Comparison of ENCODE assay signal across 8 cellular contexts in genomic region chr15:40081691-40082194, GRCh38. TPM values are rescaled to one million over a fixed set of nuclear protein-coding genes. Genes with fewer than 3 reads are reported as not detected.
A peak's percentile ranks its signal among the peaks of the same experiment; 100 is the strongest.
DNase-seq lines count a peak whose midpoint lies in the region; ATAC-seq, FAIRE-seq and TF ChIP-seq lines count a peak whose summit lies in the region.

No MANE protein-coding gene starts in this region.

- H3K4me1 Mint-ChIP-seq in nephron, result peaks cover 66% of the 10 kb centered on the region

- peaks cover 4% of the 10 kb centered on the region for H3K27me3 Mint-ChIP-seq in nephron (ENCODE audit: low read depth)

- DNase-seq in AG20443 (ENCODE audit: low spot score), result peak; percentile 71
- peak; percentile 68 to 71 for DNase-seq in frontal cortex (ENCODE audit: low spot score in 2 of 2)
- no peak for DNase-seq in stimulated activated CD4-positive, alpha-beta T cell treated with anti-CD3 and anti-CD28 coated beads, Interleukin-2, amount 100 ng/mL, for 24 hours
- DNase-seq in activated gamma-delta T cell treated with Interleukin-2 at 50 U/mL for 16 hours, result no peak
- no peak for DNase-seq in NCI-H1694 treated with DMSO at 0.1 percent for 48 hours (lab: John Stamatoyannopoulos, UW)

- H3K36me3 Mint-ChIP-seq in nephron (ENCODE audit: low read depth), result no peaks in the 10 kb centered on the region

- TF ChIP-seq CTCF in WI38 (IDR thresholded peaks at IDR 0.05; ENCODE audit: low read depth, low read length), result no peak
- peak in 1 of 3 experiments; percentile 20 for TF ChIP-seq CTCF in nephron (IDR thresholded peaks at IDR 0.05; ENCODE audit: unreplicated experiment in 3 of 3)

- peak overlapping the region; percentile 96 to 97 (median 97) for H3K27ac Mint-ChIP-seq in nephron

- ATAC-seq in HG02678 (IDR thresholded peaks at IDR 0.05; ENCODE audit: unreplicated experiment), result peak; percentile 49

- no peaks in the 10 kb centered on the region for H3K9me3 Mint-ChIP-seq in nephron

- H3K4me3 Mint-ChIP-seq in nephron, result peak overlapping the region; percentile 68 to 74 (median 68)

- H3K4me3 ChIP-seq in WI38 (ENCODE audit: low read depth, low read length), result peak overlapping the region; percentile 46

- no peak for FAIRE-seq in frontal cortex (lab: Jason Lieb, UNC)

RNA-seq across cellular contexts. Expression of gene BMF, which starts 26.9 kb away (rescaled TPM):
- 2.9 TPM for total RNA-seq in frontal cortex

RNA-seq across cellular contexts. Expression of gene SRP14, which starts 42.8 kb away (rescaled TPM):
- 102 TPM for total RNA-seq in frontal cortex

Comparison
In these comparisons a context has a peak if more than half of its experiments do, and no peak if none do; other contexts are left out.
1. DNase-seq: peak in AG20443 (single experiment) and frontal cortex (2 of 2); none in stimulated activated CD4-positive, alpha-beta T cell treated with anti-CD3 and anti-CD28 coated beads, Interleukin-2, amount 100 ng/mL, for 24 hours (0 of 2), activated gamma-delta T cell treated with Interleukin-2 at 50 U/mL for 16 hours (single experiment) and NCI-H1694 treated with DMSO at 0.1 percent for 48 hours (single experiment).